In the genomic region with DNA sequence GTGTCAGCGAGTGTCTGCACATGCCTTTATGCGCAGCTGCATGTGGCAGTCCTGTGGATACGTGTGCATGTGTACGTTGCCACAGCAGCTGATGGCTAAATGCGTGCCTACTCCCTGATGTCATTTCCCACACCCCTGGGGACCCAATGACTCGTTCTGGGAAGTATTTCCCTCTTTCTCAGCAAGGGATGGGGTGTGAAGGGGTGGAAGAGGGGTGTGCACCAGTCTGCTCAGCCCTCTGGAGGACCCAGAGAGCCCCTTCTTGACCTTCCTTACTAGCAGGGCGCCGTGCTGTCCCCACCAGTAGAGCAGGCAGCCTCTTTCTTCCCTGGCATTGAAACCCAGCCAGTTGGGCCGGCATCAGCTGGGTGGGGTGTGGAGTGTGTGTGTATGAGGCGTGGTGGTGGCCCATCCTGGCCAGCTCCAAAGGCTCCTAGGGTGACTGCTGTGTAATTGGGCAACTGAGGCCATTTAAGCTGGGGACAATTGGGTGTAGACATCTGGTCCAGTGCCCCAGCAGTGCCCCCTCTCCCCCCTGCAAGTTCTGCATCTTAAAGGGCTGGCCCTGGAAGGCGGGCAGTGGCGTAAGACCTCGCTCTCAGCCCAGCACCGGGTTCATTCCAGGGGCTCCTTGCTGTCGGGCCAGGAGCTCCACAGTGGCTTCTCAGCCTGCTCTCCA, we compare ENCODE assay signal across 9 cellular contexts. TPM values are rescaled to one million over a fixed set of nuclear protein-coding genes. Genes with fewer than 3 reads are reported as not detected.
DNase-seq lines count a peak whose midpoint lies in the region; ATAC-seq, FAIRE-seq and TF ChIP-seq lines count a peak whose summit lies in the region.
"Had no signal": no experiment of that assay in that cellular context is flagged by ENCODE, and none has a peak within 500 bp of the region (broad histone marks: within the 10 kb centered on the region; RNA-seq: fewer than 3 reads in every experiment).

No MANE protein-coding gene starts in this region.

- H3K27me3 ChIP-seq in RWPE2 (ENCODE audit: insufficient read depth, poor library complexity, severe bottlenecking), result no peaks in the 10 kb centered on the region

- peak; percentile 99 for DNase-seq in RWPE2 (ENCODE audit: low spot score)
- DNase-seq in fibroblast of villous mesenchyme (ENCODE audit: low read depth), result peak; percentile 97
- DNase-seq in retinal pigment epithelial cell (ENCODE audit: low read depth), result peak; percentile 69
- DNase-seq in NCI-H446 (lab: John Stamatoyannopoulos, UW), result no peak
- DNase-seq in AML-193 (lab: John Stamatoyannopoulos, UW), result no peak
- DNase-seq: NCI-H2029 treated with DMSO at 0.1 percent for 48 hours had no signal

- H3K36me3 ChIP-seq in RWPE2 (ENCODE audit: low read depth), result peaks cover 5% of the 10 kb centered on the region

- H3K9me3 ChIP-seq in RWPE2 (ENCODE audit: severe bottlenecking), result no peaks in the 10 kb centered on the region

- peak overlapping the region; percentile 97 for H3K27ac ChIP-seq in RWPE2 (ENCODE audit: poor library complexity, severe bottlenecking)

- FAIRE-seq in G401.6 (lab: Jason Lieb, UNC), result peak; percentile 95

- peak; percentile 64 for ATAC-seq in RWPE2 (ENCODE audit: low read depth)
- ATAC-seq in HG03342 (IDR thresholded peaks at IDR 0.05; ENCODE audit: unreplicated experiment), result no peak
- ATAC-seq in GM21576 (IDR thresholded peaks at IDR 0.05; ENCODE audit: unreplicated experiment), result no peak

- H3K4me1 ChIP-seq in RWPE2 (ENCODE audit: insufficient read depth, poor library complexity, severe bottlenecking), result peaks cover 57% of the 10 kb centered on the region

- TF ChIP-seq CTCF in RWPE2 (IDR thresholded peaks at IDR 0.05; ENCODE audit: poor library complexity, severe bottlenecking) (no peak), fibroblast of villous mesenchyme (IDR thresholded peaks at IDR 0.05; ENCODE audit: insufficient read depth, low read depth, low read length) (no peak), retinal pigment epithelial cell (conservative IDR thresholded peaks at IDR 0.05; ENCODE audit: low read depth, low read length) (no peak)

- H3K4me3 ChIP-seq in RWPE2 (ENCODE audit: severe bottlenecking) (no peak overlapping the region), fibroblast of villous mesenchyme (ENCODE audit: low read depth, low read length) (no peak overlapping the region), retinal pigment epithelial cell (ENCODE audit: low read length) (no peak overlapping the region)

RNA-seq across cellular contexts. Expression of gene SNX33, which starts 19.2 kb away (rescaled TPM):
- 19.9 and 23.8 TPM in 2 replicates for total RNA-seq in fibroblast of villous mesenchyme

RNA-seq across cellular contexts. Expression of gene IMP3, which starts 26.9 kb away (rescaled TPM):
- total RNA-seq in fibroblast of villous mesenchyme, result 41.6 and 42.3 TPM in 2 replicates

RNA-seq across cellular contexts. Expression of gene SNUPN, which starts 41.4 kb away (rescaled TPM):
- 18.7 and 28.1 TPM in 2 replicates for total RNA-seq in fibroblast of villous mesenchyme

RNA-seq across cellular contexts. Expression of gene CSPG4, which starts 45.7 kb away (rescaled TPM):
- 86.8 and 87.0 TPM in 2 replicates for total RNA-seq in fibroblast of villous mesenchyme

Comparison
In these comparisons a context has a peak if more than half of its experiments do, and no peak if none do; other contexts are left out.
1. DNase-seq: peak in RWPE2 (single experiment), fibroblast of villous mesenchyme (single experiment) and retinal pigment epithelial cell (single experiment); none in NCI-H446 (0 of 2) and AML-193 (0 of 2).